ENCODE assay signal across 18 cellular contexts in genomic region chr2:189076572-189076971, GRCh38.
A peak's percentile ranks its signal among the peaks of the same experiment; 100 is the strongest.
DNase-seq lines count a peak whose midpoint lies in the region; ATAC-seq and TF ChIP-seq lines count a peak whose summit lies in the region.
"Had no signal": no experiment of that assay in that cellular context is flagged by ENCODE, and none has a peak within 500 bp of the region (broad histone marks: within the 10 kb centered on the region; RNA-seq: fewer than 3 reads in every experiment).

No MANE protein-coding gene starts in this region.

- no peaks in the 10 kb centered on the region for H3K4me1 ChIP-seq in left ventricle myocardium inferior
- H3K4me1 ChIP-seq in tibial artery: peaks cover 0 to 28% (median 0%) of the 10 kb centered on the region in 4 donors
- no peaks in the 10 kb centered on the region for H3K4me1 ChIP-seq in testis
- H3K4me1 ChIP-seq: SJCRH30 had no signal

- ATAC-seq in HG02642 (IDR thresholded peaks at IDR 0.05; ENCODE audit: poor library complexity, unreplicated experiment): no peak
- ATAC-seq: GM23338 had no signal

- TF ChIP-seq POLR2A in testis (IDR thresholded peaks at IDR 0.05): no peak

- peak; percentile 62 for DNase-seq in HCEC 1CT
- peak; percentile 52 for DNase-seq in astrocyte of the spinal cord (ENCODE audit: low read depth, low spot score)
- peak; percentile 17 for DNase-seq in left ventricle myocardium inferior
- DNase-seq in tibial artery: peak; percentile 42 to 71
- DNase-seq in testis: no peak
- no peak for DNase-seq in NCI-H2196 treated with DMSO at 0.1 percent for 48 hours (lab: John Stamatoyannopoulos, UW; ENCODE audit: unreplicated experiment)
- DNase-seq: activated CD4-positive, alpha-beta T cell treated with anti-CD3 and anti-CD28 coated beads for 48 hours; C1 segment of cervical spinal cord; DMS79 treated with DMSO at 0.1 percent for 48 hours; MM.1S; NCI-H187; NCI-H510A; occipital lobe; SJCRH30; stimulated activated CD4-positive, alpha-beta T cell treated with anti-CD3 and anti-CD28 coated beads, Interleukin-12 subunit alpha, Interleukin-12 subunit beta, amount 100 ng/mL, for 4 hours; T1000 had no signal

- H3K27ac ChIP-seq in left ventricle myocardium inferior (replicated peaks): no peak overlapping the region
- peak overlapping the region; percentile 8 to 46 for H3K27ac ChIP-seq in tibial artery
- no peak overlapping the region for H3K27ac ChIP-seq in testis
- H3K27ac ChIP-seq: SJCRH30 had no signal

- TF ChIP-seq CTCF in astrocyte of the spinal cord (IDR thresholded peaks at IDR 0.05; ENCODE audit: low read depth, low read length) (no peak), left ventricle myocardium inferior (IDR thresholded peaks at IDR 0.05; ENCODE audit: borderline replicate concordance) (no peak), tibial artery (IDR thresholded peaks at IDR 0.05) (no peak), testis (IDR thresholded peaks at IDR 0.05) (no peak)

- in situ Hi-C loops in astrocyte of the spinal cord (cut with HindIII; ENCODE audit: low sequenced_read_pairs): no loop called here

- intact Hi-C loops in left ventricle myocardium inferior (cut with micrococcal nuclease) (no loop called here), tibial artery (cut with DNase I; ENCODE audit: low total_unique reads) (no loop called here), testis (cut with DNase I; ENCODE audit: low total_unique reads) (no loop called here)

- H3K9me3 ChIP-seq in left ventricle myocardium inferior (replicated peaks): no peaks in the 10 kb centered on the region
- H3K9me3 ChIP-seq in tibial artery: no peaks in the 10 kb centered on the region
- H3K9me3 ChIP-seq in testis: no peaks in the 10 kb centered on the region
- H3K9me3 ChIP-seq: SJCRH30 had no signal

- H3K27me3 ChIP-seq in left ventricle myocardium inferior (ENCODE audit: low read depth): no peaks in the 10 kb centered on the region
- H3K27me3 ChIP-seq in tibial artery: no peaks in the 10 kb centered on the region
- H3K27me3 ChIP-seq in testis: no peaks in the 10 kb centered on the region
- H3K27me3 ChIP-seq: SJCRH30 had no signal

- no peak overlapping the region for H3K4me3 ChIP-seq in astrocyte of the spinal cord (ENCODE audit: low read depth, low read length)
- H3K4me3 ChIP-seq in left ventricle myocardium inferior: no peak overlapping the region
- H3K4me3 ChIP-seq in tibial artery: no peak overlapping the region
- no peak overlapping the region for H3K4me3 ChIP-seq in testis
- H3K4me3 ChIP-seq: GM23338, SJCRH30 had no signal

- no peaks in the 10 kb centered on the region for H3K36me3 ChIP-seq in left ventricle myocardium inferior
- H3K36me3 ChIP-seq in tibial artery: peaks cover 33 to 52% (median 48%) of the 10 kb centered on the region in 3 donors
- no peaks in the 10 kb centered on the region for H3K36me3 ChIP-seq in testis (ENCODE audit: low read depth, missing control alignments)

- 62 to 82% methylated on average over 3 of the region's 3 CpGs for WGBS in testis, 2 donors

Comparison
In these comparisons a context has a peak if more than half of its experiments do, and no peak if none do; other contexts are left out.
1. DNase-seq: peak in HCEC 1CT (single experiment), astrocyte of the spinal cord (single experiment), left ventricle myocardium inferior (single experiment) and tibial artery (2 of 2); none in testis (single experiment) and NCI-H2196 treated with DMSO at 0.1 percent for 48 hours (single experiment).
2. H3K27ac ChIP-seq: peak in tibial artery (2 of 2); none in left ventricle myocardium inferior (single experiment) and testis (0 of 2).